26 cellular contexts compared by ENCODE assay signal in genomic region chr6:125596020-125596419, GRCh38.
"Had no signal": no experiment of that assay in that cellular context is flagged by ENCODE, and none has a peak within 500 bp of the region (broad histone marks: within the 10 kb centered on the region; RNA-seq: fewer than 3 reads in every experiment).

No MANE protein-coding gene starts in this region.

- FAIRE-seq: colon had no signal

- ATAC-seq: activated CD4-positive, alpha-beta T cell treated with anti-CD3 and anti-CD28 coated beads for 36 hours; activated naive CD4-positive, alpha-beta T cell treated with anti-CD3 and anti-CD28 coated beads, Interleukin-2, amount 50 U/mL, for 72 hours; activated T-helper 17 cell treated with anti-CD3 and anti-CD28 coated beads, Interleukin-2, amount 50 U/mL, for 72 hours; gastroesophageal sphincter; left ventricle myocardium superior; natural killer cell had no signal

- H3K4me3 ChIP-seq: adrenal gland, ascending aorta, esophagus squamous epithelium, gastroesophageal sphincter, right atrium auricular region, spleen, testis, vagina had no signal

- DNase-seq: activated B cell treated with CpG ODN at 0.5 μM for 24 hours; activated CD4-positive, alpha-beta T cell treated with anti-CD3 and anti-CD28 coated beads for 36 hours; activated CD4-positive, alpha-beta T cell treated with anti-CD3 and anti-CD28 coated beads, Interleukin-2, amount 50 U/mL, for 4 hours; activated CD8-positive, alpha-beta memory T cell treated with anti-CD3 and anti-CD28 coated beads for 24 hours; activated CD8-positive, alpha-beta memory T cell treated with anti-CD3 and anti-CD28 coated beads, Interleukin-2, amount 50 U/mL, for 4 hours; activated T-cell treated with anti-CD3 and anti-CD28 coated beads, Interleukin-2, amount 50 U/mL, for 24 hours; adrenal gland; brain microvascular endothelial cell; effector memory CD4-positive, alpha-beta T cell; esophagus squamous epithelium; head of caudate nucleus; hypothalamus; left ventricle myocardium superior; midbrain; natural killer cell; spleen; stimulated activated CD4-positive, alpha-beta T cell treated with anti-CD3 and anti-CD28 coated beads, Interleukin-4, amount 100 ng/mL, for 1 hour; stimulated activated naive CD4-positive, alpha-beta T cell; testis had no signal

- H3K27ac ChIP-seq: adrenal gland, ascending aorta, brain microvascular endothelial cell, esophagus squamous epithelium, gastroesophageal sphincter, right atrium auricular region, spleen, testis, vagina had no signal

- H3K4me1 ChIP-seq: adrenal gland, right atrium auricular region, spleen, testis, vagina had no signal

- H3K9me3 ChIP-seq: adrenal gland, ascending aorta, esophagus squamous epithelium, gastroesophageal sphincter, right atrium auricular region, spleen, testis, vagina had no signal

- H3K36me3 ChIP-seq: adrenal gland, ascending aorta, brain microvascular endothelial cell, esophagus squamous epithelium, gastroesophageal sphincter, right atrium auricular region, spleen, vagina had no signal

- H3K27me3 ChIP-seq: adrenal gland, ascending aorta, brain microvascular endothelial cell, esophagus squamous epithelium, gastroesophageal sphincter, right atrium auricular region, testis, vagina had no signal
